In the genomic region with DNA sequence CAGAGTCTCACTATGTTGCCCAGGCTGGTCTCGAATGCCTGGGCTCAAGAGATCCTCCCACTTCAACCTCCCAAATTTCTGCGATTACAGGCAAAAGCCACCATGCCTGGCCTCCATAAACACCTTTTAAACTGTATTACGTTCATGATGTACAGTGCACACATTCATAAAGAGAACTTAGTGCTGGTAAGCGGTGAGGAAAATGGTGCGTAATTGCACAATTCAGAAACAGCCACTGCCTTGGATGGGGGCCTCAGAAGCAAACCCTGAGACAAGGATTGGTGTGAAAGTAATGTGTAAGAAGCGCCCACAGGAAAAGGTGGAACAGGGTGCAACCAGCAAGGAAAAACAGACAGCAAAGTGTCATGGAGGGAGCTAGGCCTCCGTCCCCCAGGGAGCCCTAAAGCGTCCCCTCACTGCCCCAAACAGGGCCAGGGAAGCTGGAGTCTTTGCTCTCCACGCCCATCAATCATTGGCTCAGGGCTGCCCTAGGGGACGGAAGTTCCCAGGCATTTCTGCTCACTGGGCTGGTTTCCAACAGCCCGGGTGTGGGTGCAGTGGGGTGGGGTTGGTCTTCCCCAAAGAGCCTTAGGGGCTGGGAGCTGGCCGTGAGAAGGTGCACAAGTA, we compare ENCODE assay signal across 8 cellular contexts. TPM values are rescaled to one million over a fixed set of nuclear protein-coding genes. Genes with fewer than 3 reads are reported as not detected.
DNase-seq lines count a peak whose midpoint lies in the region; ATAC-seq and TF ChIP-seq lines count a peak whose summit lies in the region.

No MANE protein-coding gene starts in this region.

- peaks cover 18% of the 10 kb centered on the region for H3K4me1 ChIP-seq in testis

- no peak overlapping the region for H3K4me3 ChIP-seq in testis

- no peaks in the 10 kb centered on the region for H3K27me3 Mint-ChIP-seq in naive thymus-derived CD8-positive, alpha-beta T cell

- peak overlapping the region in 9 of 10 donors; percentile 22 to 78 (median 68) for H3K4me3 Mint-ChIP-seq in naive thymus-derived CD8-positive, alpha-beta T cell

- TF ChIP-seq CTCF in testis (IDR thresholded peaks at IDR 0.05), result no peak

- intact Hi-C loops in testis (cut with DNase I; ENCODE audit: low total_unique reads), result no loop called here

- no peaks in the 10 kb centered on the region for H3K36me3 Mint-ChIP-seq in naive thymus-derived CD8-positive, alpha-beta T cell

- H3K27me3 ChIP-seq in testis, result no peaks in the 10 kb centered on the region

- 68 to 80% methylated on average over 12 of the region's 12 CpGs for WGBS in testis, 2 donors

- peaks cover 51 to 96% (median 93%) of the 10 kb centered on the region in 4 donors for H3K4me1 Mint-ChIP-seq in naive thymus-derived CD8-positive, alpha-beta T cell

- DNase-seq in Caki2 (ENCODE audit: low read depth) (peak; percentile 11), NCI-H226 (peak; percentile 70), testis (no peak), SW 1271 (lab: John Stamatoyannopoulos, UW) (no peak)
- no peak for DNase-seq in naive thymus-derived CD8-positive, alpha-beta T cell
- no peak for DNase-seq in stimulated activated CD4-positive, alpha-beta T cell treated with anti-CD3 and anti-CD28 coated beads, Interleukin-1b, Interleukin-23, amount 100 ng/mL, for 48 hours

- no peaks in the 10 kb centered on the region for H3K9me3 Mint-ChIP-seq in naive thymus-derived CD8-positive, alpha-beta T cell

- no peak for ATAC-seq in naive thymus-derived CD8-positive, alpha-beta T cell
- ATAC-seq in GM21528 (IDR thresholded peaks at IDR 0.05; ENCODE audit: low FRiP score, unreplicated experiment), result no peak

- no peaks in the 10 kb centered on the region for H3K36me3 ChIP-seq in testis (ENCODE audit: low read depth, missing control alignments)

- no peaks in the 10 kb centered on the region for H3K9me3 ChIP-seq in testis

- POLR2A ChIA-PET in naive thymus-derived CD8-positive, alpha-beta T cell (lab: Charles Lee), result interaction anchor here (0.9 to 41.4 kb wide), 5 partner anchors 15 to 540 kb away, joined by 5 to 1679 read pairs (median 317); a partner anchor contains a TSS

- no peak for TF ChIP-seq POLR2A in testis (IDR thresholded peaks at IDR 0.05)

- H3K27ac ChIP-seq in cingulate gyrus (ENCODE audit: low read depth, low read length), result peak overlapping the region; percentile 39
- peak overlapping the region in 1 of 2 donors; percentile 65 for H3K27ac ChIP-seq in testis

- in situ Hi-C loops in Caki2 (cut with HindIII; ENCODE audit: low pct_unique_long_range_greater_than_20kb, low sequenced_read_pairs), result no loop called here

- peak overlapping the region; percentile 95 to 99 (median 97) for H3K27ac Mint-ChIP-seq in naive thymus-derived CD8-positive, alpha-beta T cell

RNA-seq across cellular contexts. Expression of a gene that starts 9.6 kb away (rescaled TPM):
- total RNA-seq in Caki2 (2014; rRNA removed; shearing (Covaris generic); ENCODE audit: low replicate concordance), result not detected in 2 replicates
- total RNA-seq in naive thymus-derived CD8-positive, alpha-beta T cell, result under 1 TPM; 0.21 to 0.25 TPM
- polyA plus RNA-seq in naive thymus-derived CD8-positive, alpha-beta T cell, result under 1 TPM in 1 of 3 donors, not detected in 2; 0.10 TPM
- total RNA-seq in testis, result under 1 TPM; 0.47 to 0.87 TPM
- 1.7 TPM for polyA plus RNA-seq in testis (ENCODE audit: insufficient read depth, low read depth, low replicate concordance)

RNA-seq across cellular contexts. Expression of a gene that starts 44.2 kb away (rescaled TPM):
- 11.7 and 11.8 TPM in 2 replicates for total RNA-seq in Caki2 (2014; rRNA removed; shearing (Covaris generic); ENCODE audit: low replicate concordance)
- total RNA-seq in naive thymus-derived CD8-positive, alpha-beta T cell, result 100 to 1,000 TPM; 102 to 114 TPM
- polyA plus RNA-seq in naive thymus-derived CD8-positive, alpha-beta T cell, result 100 to 1,000 TPM; 211 to 343 (median 262) TPM
- total RNA-seq in testis, result 10 to 100 TPM; 26.1 to 54.6 TPM
- 54.4 TPM for polyA plus RNA-seq in testis (ENCODE audit: insufficient read depth, low read depth, low replicate concordance)

Comparison
In these comparisons a context has a peak if more than half of its experiments do, and no peak if none do; other contexts are left out.
1. DNase-seq: peak in Caki2 (single experiment) and NCI-H226 (single experiment); none in naive thymus-derived CD8-positive, alpha-beta T cell (0 of 10), testis (single experiment), SW 1271 (0 of 2) and stimulated activated CD4-positive, alpha-beta T cell treated with anti-CD3 and anti-CD28 coated beads, Interleukin-1b, Interleukin-23, amount 100 ng/mL, for 48 hours (single experiment).